In genomic region chr13:19791953-19792537, GRCh38 we compare ENCODE assay signal across 21 cellular contexts. TPM values are rescaled to one million over a fixed set of nuclear protein-coding genes. Genes with fewer than 3 reads are reported as not detected.
DNase-seq lines count a peak whose midpoint lies in the region; FAIRE-seq and TF ChIP-seq lines count a peak whose summit lies in the region.
"Had no signal": no experiment of that assay in that cellular context is flagged by ENCODE, and none has a peak within 500 bp of the region (broad histone marks: within the 10 kb centered on the region; RNA-seq: fewer than 3 reads in every experiment).

No MANE protein-coding gene starts in this region.

- H3K9ac ChIP-seq in kidney (ENCODE audit: low read length in 2 of 2) = no peak overlapping the region
- H3K9ac ChIP-seq: GM23248 had no signal

- intact Hi-C loops in kidney (cut with DNase I) = no loop called here

- no peak overlapping the region for H3K4me3 ChIP-seq in H7 (ENCODE audit: insufficient read depth, low read depth, low read length)
- no peak overlapping the region for H3K4me3 ChIP-seq in WERI-Rb-1 (ENCODE audit: low read depth, low read length)
- H3K4me3 ChIP-seq in kidney (ENCODE audit: low read length in 2 of 2) = no peak overlapping the region
- no peak overlapping the region for H3K4me3 ChIP-seq in MG63
- H3K4me3 ChIP-seq: GM12878, GM23248 had no signal

- H3K36me3 ChIP-seq in H7 (replicated peaks; ENCODE audit: control insufficient read depth, insufficient read depth, low read length) = no peaks in the 10 kb centered on the region
- no peaks in the 10 kb centered on the region for H3K36me3 ChIP-seq in WERI-Rb-1
- H3K36me3 ChIP-seq in kidney (ENCODE audit: control insufficient read depth in 1 of 2, insufficient read depth in 2 of 2, low read length in 2 of 2) = no peaks in the 10 kb centered on the region
- no peaks in the 10 kb centered on the region for H3K36me3 ChIP-seq in MG63

- peak; percentile 44 for DNase-seq in H7
- peak; percentile 33 for DNase-seq in WERI-Rb-1
- DNase-seq in kidney = peak; percentile 2
- DNase-seq in NCI-H446 treated with DMSO at 0.1 percent for 48 hours (lab: John Stamatoyannopoulos, UW) = no peak
- DNase-seq in MG63 = no peak
- DNase-seq in cortex of kidney (lab: John Stamatoyannopoulos, UW) = no peak
- no peak for DNase-seq in NCI-H1092 (lab: John Stamatoyannopoulos, UW)
- DNase-seq: DND-41, GM23248, NCI-H1048, NCI-H1436 treated with DMSO at 0.1 percent for 48 hours, NCI-H2029, NCI-H2171, NCI-H69, PC-3, SIG-M5, T-helper 1 cell had no signal

- no peaks in the 10 kb centered on the region for H3K4me1 ChIP-seq in kidney (ENCODE audit: control insufficient read depth in 1 of 2, insufficient read depth in 1 of 2, low read depth in 1 of 2, low read length in 2 of 2)

- TF ChIP-seq CTCF in WERI-Rb-1 (IDR thresholded peaks at IDR 0.05; ENCODE audit: low read depth, low read length) (no peak), kidney (IDR thresholded peaks at IDR 0.05; ENCODE audit: borderline replicate concordance, extremely low read depth, insufficient read depth) (no peak)

- H3K27me3 ChIP-seq in H7 (ENCODE audit: control insufficient read depth, insufficient read depth, low read length) = no peaks in the 10 kb centered on the region
- no peaks in the 10 kb centered on the region for H3K27me3 ChIP-seq in WERI-Rb-1 (ENCODE audit: insufficient read depth, low read depth, severe bottlenecking)
- H3K27me3 ChIP-seq in MG63 = no peaks in the 10 kb centered on the region

- no peak for FAIRE-seq in kidney (lab: Jason Lieb, UNC)
- FAIRE-seq: GM12878, GM19239 had no signal

- H3K27ac ChIP-seq in WERI-Rb-1 (no peak overlapping the region), kidney (ENCODE audit: low read depth in 2 of 2, low read length in 2 of 2) (no peak overlapping the region)
- H3K27ac ChIP-seq: C4-2B, GM23248, RWPE1 had no signal

- no peaks in the 10 kb centered on the region for H3K9me3 ChIP-seq in WERI-Rb-1 (ENCODE audit: severe bottlenecking)
- H3K9me3 ChIP-seq in kidney (ENCODE audit: control insufficient read depth in 1 of 2, low read length in 2 of 2) = no peaks in the 10 kb centered on the region
- H3K9me3 ChIP-seq in MG63 = no peaks in the 10 kb centered on the region

RNA-seq across cellular contexts. Expression of gene PSPC1, which starts 9.3 kb away (rescaled TPM):
- total RNA-seq in H7 (2014; rRNA removed; shearing (Covaris generic)) = 40.6 and 42.2 TPM in 2 replicates
- total RNA-seq in kidney = 57.6 TPM
- polyA plus RNA-seq in kidney (ENCODE audit: insufficient read depth, low read depth, low replicate concordance) = 31.8 TPM
- total RNA-seq in MG63 (2014; rRNA removed; shearing (Covaris generic); ENCODE audit: low replicate concordance) = 25.7 and 38.2 TPM in 2 replicates

Comparison
In these comparisons a context has a peak if more than half of its experiments do, and no peak if none do; other contexts are left out.
1. DNase-seq: peak in H7 (single experiment), WERI-Rb-1 (single experiment) and kidney (single experiment); none in NCI-H446 treated with DMSO at 0.1 percent for 48 hours (single experiment), MG63 (single experiment), cortex of kidney (single experiment) and NCI-H1092 (single experiment).